In the genomic region with DNA sequence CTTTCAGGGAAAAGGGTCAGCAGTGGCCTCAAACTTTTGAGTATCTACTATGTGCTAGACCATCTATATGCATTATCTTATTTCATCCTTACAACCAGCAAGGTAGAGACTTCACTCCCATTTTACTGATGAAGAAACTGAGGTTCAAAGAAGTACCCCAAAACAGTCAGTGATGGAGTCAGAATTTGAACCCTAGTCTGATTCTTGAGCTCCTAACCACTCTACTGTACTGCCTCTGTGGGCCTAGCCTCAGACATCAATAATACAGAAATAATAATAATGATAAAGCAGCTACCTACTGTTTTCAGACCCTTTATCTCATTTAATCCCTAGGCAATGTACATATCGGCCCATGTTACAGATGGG, we compare ENCODE assay signal across 9 cellular contexts. TPM values are rescaled to one million over a fixed set of nuclear protein-coding genes. Genes with fewer than 3 reads are reported as not detected.
DNase-seq lines count a peak whose midpoint lies in the region; ATAC-seq, FAIRE-seq and TF ChIP-seq lines count a peak whose summit lies in the region.
"Had no signal": no experiment of that assay in that cellular context is flagged by ENCODE, and none has a peak within 500 bp of the region (broad histone marks: within the 10 kb centered on the region; RNA-seq: fewer than 3 reads in every experiment).

No MANE protein-coding gene starts in this region.

- TF ChIP-seq CTCF in activated B cell treated with CpG ODN at 0.5 μM for 24 hours (IDR thresholded peaks at IDR 0.05) (no peak), fibroblast of lung (conservative IDR thresholded peaks at IDR 0.05 in 1 of 2, IDR thresholded peaks at IDR 0.05 in 1 of 2; ENCODE audit: low read depth in 1 of 2, low read length in 2 of 2) (no peak), type B pancreatic cell (conservative IDR thresholded peaks at IDR 0.05) (no peak)

- H2AFZ ChIP-seq in fibroblast of lung (ENCODE audit: low read length): no peak overlapping the region

- no peaks in the 10 kb centered on the region for H3K36me3 ChIP-seq in HUES48 (ENCODE audit: control insufficient read depth, insufficient read depth, low read length)
- H3K36me3 ChIP-seq in fibroblast of lung (ENCODE audit: control insufficient read depth, insufficient read depth, low read length): no peaks in the 10 kb centered on the region
- no peaks in the 10 kb centered on the region for H3K36me3 ChIP-seq in small intestine (ENCODE audit: control insufficient read depth in 2 of 2, insufficient read depth in 2 of 2, low read length in 2 of 2)

- DNase-seq in activated B cell treated with CpG ODN at 0.5 μM for 24 hours: no peak
- DNase-seq in fibroblast of lung (ENCODE audit: low read depth in 2 of 2): no peak
- no peak for DNase-seq in small intestine
- DNase-seq in type B pancreatic cell (ENCODE audit: extremely low spot score, unreplicated experiment): no peak
- no peak for DNase-seq in occipital lobe (lab: John Stamatoyannopoulos, UW)

- H3K4me1 Mint-ChIP-seq in activated B cell treated with CpG ODN at 0.5 μM for 24 hours (peaks cover 76% of the 10 kb centered on the region), type B pancreatic cell (ENCODE audit: unreplicated experiment) (peaks cover 52% of the 10 kb centered on the region)

- H3K9ac ChIP-seq in HUES48 (ENCODE audit: low read depth, low read length) (no peak overlapping the region), fibroblast of lung (ENCODE audit: insufficient read depth, low read length) (no peak overlapping the region)

- H3K4me3 ChIP-seq in HUES48 (ENCODE audit: low read depth, low read length): no peak overlapping the region
- H3K4me3 ChIP-seq in fibroblast of lung (replicated peaks in 1 of 4; ENCODE audit: control extremely low read depth in 1 of 4, insufficient read depth in 1 of 4, low read depth in 3 of 4, low read length in 4 of 4): no peak overlapping the region
- no peak overlapping the region for H3K4me3 ChIP-seq in small intestine (ENCODE audit: low read depth in 1 of 2, low read length in 2 of 2)
- H3K4me3 ChIP-seq: MG63 had no signal

- H3K4me3 Mint-ChIP-seq in activated B cell treated with CpG ODN at 0.5 μM for 24 hours: no peak overlapping the region
- no peak overlapping the region for H3K4me3 Mint-ChIP-seq in type B pancreatic cell

- H3K4me2 ChIP-seq in fibroblast of lung (ENCODE audit: extremely low read depth, insufficient read depth, low read length): no peak overlapping the region

- H3K27ac ChIP-seq in HUES48 (ENCODE audit: low read depth, low read length) (peak overlapping the region; percentile 89), fibroblast of lung (ENCODE audit: insufficient read depth, low read length) (peak overlapping the region; percentile 31), small intestine (ENCODE audit: low read depth in 1 of 2, low read length in 1 of 2) (peak overlapping the region; percentile 92)

- H4K20me1 ChIP-seq in fibroblast of lung (ENCODE audit: control insufficient read depth, extremely low read depth, insufficient read depth, low read length): no peaks in the 10 kb centered on the region

- intact Hi-C loops in activated B cell treated with CpG ODN at 0.5 μM for 24 hours (cut with micrococcal nuclease): loop anchor here (10.0 kb wide), 1 partner anchor 428 kb away; the partner anchor contains the start of gene OSER1

- H3K27me3 ChIP-seq in HUES48 (ENCODE audit: control insufficient read depth, insufficient read depth, low read length): no peaks in the 10 kb centered on the region
- H3K27me3 ChIP-seq in fibroblast of lung (ENCODE audit: control insufficient read depth, insufficient read depth, low read length): no peaks in the 10 kb centered on the region
- H3K27me3 ChIP-seq in small intestine (ENCODE audit: control insufficient read depth in 2 of 2, insufficient read depth in 2 of 2, low read length in 2 of 2): no peaks in the 10 kb centered on the region
- H3K27me3 ChIP-seq: MG63 had no signal

- CTCF ChIA-PET in activated B cell treated with CpG ODN at 0.5 μM for 24 hours (lab: Charles Lee): interaction anchor here (0.9 to 1.8 kb wide), 4 partner anchors 32 to 67 kb away, joined by 3 to 6 read pairs (median 4); no protein-coding TSS in a partner anchor

- no peaks in the 10 kb centered on the region for H3K79me2 ChIP-seq in fibroblast of lung (ENCODE audit: control insufficient read depth, insufficient read depth, low read length)

- H3K9me3 Mint-ChIP-seq in activated B cell treated with CpG ODN at 0.5 μM for 24 hours: no peaks in the 10 kb centered on the region
- no peaks in the 10 kb centered on the region for H3K9me3 Mint-ChIP-seq in type B pancreatic cell

- no peak for ATAC-seq in activated B cell treated with CpG ODN at 0.5 μM for 24 hours (ENCODE audit: low read depth)
- ATAC-seq in HG02610 (IDR thresholded peaks at IDR 0.05; ENCODE audit: unreplicated experiment): no peak
- ATAC-seq in GM19328 (IDR thresholded peaks at IDR 0.05; ENCODE audit: unreplicated experiment): no peak

- FAIRE-seq in small intestine (lab: Jason Lieb, UNC): no peak

- H3K27ac Mint-ChIP-seq in activated B cell treated with CpG ODN at 0.5 μM for 24 hours: peak overlapping the region; percentile 73
- H3K27ac Mint-ChIP-seq in type B pancreatic cell: no peak overlapping the region

- H3K27me3 Mint-ChIP-seq in activated B cell treated with CpG ODN at 0.5 μM for 24 hours: no peaks in the 10 kb centered on the region
- H3K27me3 Mint-ChIP-seq in type B pancreatic cell: no peaks in the 10 kb centered on the region

- H3K9me3 ChIP-seq in HUES48 (ENCODE audit: control insufficient read depth, insufficient read depth, low read length) (no peaks in the 10 kb centered on the region), fibroblast of lung (ENCODE audit: control insufficient read depth, insufficient read depth, low read depth, low read length) (no peaks in the 10 kb centered on the region), small intestine (ENCODE audit: control insufficient read depth, low read depth) (no peaks in the 10 kb centered on the region)
- H3K9me3 ChIP-seq: MG63 had no signal

- WGBS in small intestine, 3 donors: 59 to 80% (median 69%) methylated on average over 1 of the region's 1 CpG

- peaks cover 13% of the 10 kb centered on the region for H3K36me3 Mint-ChIP-seq in activated B cell treated with CpG ODN at 0.5 μM for 24 hours (ENCODE audit: low read depth)
- peaks cover 6% of the 10 kb centered on the region for H3K36me3 Mint-ChIP-seq in type B pancreatic cell

- H3K4me1 ChIP-seq in HUES48 (ENCODE audit: control insufficient read depth, insufficient read depth, low read length): peaks cover 24% of the 10 kb centered on the region
- peaks cover 18% of the 10 kb centered on the region for H3K4me1 ChIP-seq in fibroblast of lung (ENCODE audit: control insufficient read depth, extremely low read depth, insufficient read depth, low read length)
- H3K4me1 ChIP-seq in small intestine (ENCODE audit: control insufficient read depth in 2 of 2, insufficient read depth in 1 of 2, low read depth in 1 of 2, low read length in 1 of 2): peaks cover 12 to 15% of the 10 kb centered on the region in 2 donors

- POLR2A ChIA-PET in activated B cell treated with CpG ODN at 0.5 μM for 24 hours (lab: Charles Lee): interaction anchor here (0.5 to 1.2 kb wide), 7 partner anchors 8 to 1152 kb away, joined by 3 to 7 read pairs (median 3); no protein-coding TSS in a partner anchor

RNA-seq across cellular contexts. Expression of gene ADA, which starts 8.4 kb away (rescaled TPM):
- 68.9 and 72.3 TPM in 2 replicates for total RNA-seq in activated B cell treated with CpG ODN at 0.5 μM for 24 hours
- total RNA-seq in fibroblast of lung: 5.4 and 6.9 TPM in 2 replicates
- polyA plus RNA-seq in fibroblast of lung: 3.8 and 21.9 TPM in 2 replicates
- 3.6 and 19.5 TPM in 2 replicates for polyA plus RNA-seq in fibroblast of lung (2012)
- polyA minus RNA-seq in fibroblast of lung (ENCODE audit: low replicate concordance): 2.9 and 6.2 TPM in 2 replicates
- polyA plus RNA-seq in small intestine: 100 to 1,000 TPM in 2 of 3 donors, 10 to 100 TPM in 1; 79.6 to 135 (median 123) TPM
- total RNA-seq in type B pancreatic cell (ENCODE audit: low replicate concordance): 7.5 and 15.1 TPM in 2 replicates
- 1.7 TPM for total RNA-seq in occipital lobe

Comparison
In these comparisons a context has a peak if more than half of its experiments do, and no peak if none do; other contexts are left out.
1. H3K27ac ChIP-seq: peak in every context shown above with its lines; median percentile 92 in small intestine; 89 in HUES48; 31 in fibroblast of lung.